ENCODE assay signal across 19 cellular contexts in the genomic region with DNA sequence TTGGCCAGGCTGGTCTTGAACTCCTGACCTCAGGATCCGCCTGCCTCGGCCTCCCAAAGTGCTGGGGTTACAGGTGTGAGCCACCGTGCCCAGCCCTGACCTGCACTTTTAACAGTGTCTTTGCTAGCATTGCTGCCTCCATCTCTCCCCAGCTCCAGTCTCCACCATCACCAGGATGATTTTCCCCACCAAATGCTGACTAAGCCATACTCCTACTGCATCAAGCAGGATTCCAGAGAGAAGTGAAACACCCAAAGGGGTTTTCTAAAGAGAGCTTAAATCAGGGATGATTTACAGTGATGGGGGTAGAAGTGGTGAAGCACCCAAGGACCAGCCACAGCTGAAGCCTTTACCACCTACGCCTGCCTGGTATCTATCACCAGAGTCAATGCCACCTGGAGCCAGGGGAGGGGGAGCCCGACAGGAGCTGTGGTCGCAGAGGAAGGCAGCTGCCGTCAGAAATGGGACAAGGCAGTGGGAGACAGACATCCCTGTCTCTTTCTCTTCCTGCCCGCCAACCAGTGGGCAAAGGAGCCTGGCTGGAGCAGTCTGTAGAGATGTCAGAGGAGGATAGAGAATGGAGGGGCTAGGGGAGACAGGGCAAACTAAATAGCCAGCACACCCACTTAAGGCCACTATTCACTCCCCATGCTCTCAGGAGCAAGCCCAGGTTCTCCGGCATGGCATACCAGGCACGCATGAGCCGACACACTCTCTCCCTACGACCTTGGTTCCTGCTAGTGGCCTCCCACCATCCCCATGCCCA. TPM values are rescaled to one million over a fixed set of nuclear protein-coding genes. Genes with fewer than 3 reads are reported as not detected.
"Had no signal": no experiment of that assay in that cellular context is flagged by ENCODE, and none has a peak within 500 bp of the region (broad histone marks: within the 10 kb centered on the region; RNA-seq: fewer than 3 reads in every experiment).

No MANE protein-coding gene starts in this region.

- FAIRE-seq: TTC549 had no signal

- H3K27me3 ChIP-seq: gastrocnemius medialis, ovary had no signal

- H3K4me1 Mint-ChIP-seq: activated naive CD4-positive, alpha-beta T cell treated with anti-CD3 and anti-CD28 coated beads, Interleukin-2, amount 50 U/mL, for 24 hours; brain had no signal

- H3K27ac ChIP-seq: ovary, prostate gland, WERI-Rb-1 had no signal

- H3K4me3 Mint-ChIP-seq: activated CD8-positive, alpha-beta T cell treated with anti-CD3 and anti-CD28 coated beads, Interleukin-2, amount 10 ng/mL, durations not matched to agents 7 days and 5 days; activated naive CD4-positive, alpha-beta T cell treated with anti-CD3 and anti-CD28 coated beads, Interleukin-2, amount 50 U/mL, for 24 hours; brain; naive thymus-derived CD4-positive, alpha-beta T cell had no signal

- DNase-seq: activated CD4-positive, alpha-beta T cell treated with anti-CD3 and anti-CD28 coated beads, Interleukin-2, amount 50 U/mL, for 1 hour; activated CD4-positive, CD25-positive, alpha-beta regulatory T cell treated with anti-CD3 and anti-CD28 coated beads, Interleukin-2, amount 50 U/mL, for 72 hours; activated CD8-positive, alpha-beta T cell treated with anti-CD3 and anti-CD28 coated beads, Interleukin-2, amount 10 ng/mL, durations not matched to agents 7 days and 5 days; activated gamma-delta T cell treated with Interleukin-2 at 50 U/mL for 16 hours; anterior cingulate cortex; effector memory CD4-positive, alpha-beta T cell; gastrocnemius medialis; hippocampal formation; naive thymus-derived CD4-positive, alpha-beta T cell; stimulated activated CD4-positive, alpha-beta T cell treated with anti-CD3 and anti-CD28 coated beads, Interleukin-4, amount 100 ng/mL, for 24 hours; stimulated activated naive CD8-positive, alpha-beta T cell treated with anti-CD3 and anti-CD28 coated beads, Interleukin-15, Interleukin-2, amounts not matched to agents 100 U/mL and 50 U/mL, for 24 hours; T-helper 1 cell; WERI-Rb-1 had no signal

- H3K36me3 ChIP-seq: gastrocnemius medialis, ovary, prostate gland, WERI-Rb-1 had no signal

- H3K27ac Mint-ChIP-seq: activated CD8-positive, alpha-beta T cell treated with anti-CD3 and anti-CD28 coated beads, Interleukin-2, amount 10 ng/mL, durations not matched to agents 7 days and 5 days; activated naive CD4-positive, alpha-beta T cell treated with anti-CD3 and anti-CD28 coated beads, Interleukin-2, amount 50 U/mL, for 24 hours had no signal

- H3K4me3 ChIP-seq: gastrocnemius medialis, ovary, prostate gland had no signal

- H3K27me3 Mint-ChIP-seq: activated naive CD4-positive, alpha-beta T cell treated with anti-CD3 and anti-CD28 coated beads, Interleukin-2, amount 50 U/mL, for 24 hours had no signal

- H3K9me3 ChIP-seq: gastrocnemius medialis, ovary, prostate gland had no signal

- H3K9me3 Mint-ChIP-seq: activated naive CD4-positive, alpha-beta T cell treated with anti-CD3 and anti-CD28 coated beads, Interleukin-2, amount 50 U/mL, for 24 hours; naive thymus-derived CD4-positive, alpha-beta T cell had no signal

- ATAC-seq: activated CD8-positive, alpha-beta T cell treated with anti-CD3 and anti-CD28 coated beads, Interleukin-2, amount 10 ng/mL, durations not matched to agents 7 days and 5 days; esophagus mucosa; gastrocnemius medialis; naive thymus-derived CD4-positive, alpha-beta T cell; stimulated activated naive CD8-positive, alpha-beta T cell treated with anti-CD3 and anti-CD28 coated beads, Interleukin-15, Interleukin-2, amounts not matched to agents 100 U/mL and 50 U/mL, for 24 hours had no signal

- H3K36me3 Mint-ChIP-seq: brain; naive thymus-derived CD4-positive, alpha-beta T cell had no signal

RNA-seq across cellular contexts. Expression of a gene that starts 53.3 kb away (rescaled TPM):
- total RNA-seq: activated CD8-positive, alpha-beta T cell treated with anti-CD3 and anti-CD28 coated beads, Interleukin-2, amount 10 ng/mL, durations not matched to agents 7 days and 5 days had no signal
- polyA plus RNA-seq: naive thymus-derived CD4-positive, alpha-beta T cell had no signal
